19 cellular contexts compared by ENCODE assay signal in the genomic region with DNA sequence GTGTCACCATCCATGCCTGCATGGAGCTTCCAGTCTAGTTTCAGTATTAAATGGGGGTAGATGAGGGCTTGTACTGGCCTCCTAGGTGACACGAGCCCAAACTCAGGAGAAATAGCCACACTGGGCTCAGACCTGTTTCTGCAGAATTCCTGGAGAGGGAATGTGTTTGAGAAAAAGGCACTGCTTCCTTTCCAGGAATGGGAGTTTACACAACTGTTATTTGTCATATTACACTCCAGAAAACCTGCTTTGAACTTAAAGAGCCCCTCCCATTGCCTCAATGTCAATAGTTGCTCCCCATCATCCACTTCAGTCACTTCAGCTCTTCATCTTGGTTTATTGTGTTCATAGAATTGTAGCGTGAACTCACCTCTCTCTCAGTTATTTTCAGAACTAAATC.
DNase-seq lines count a peak whose midpoint lies in the region; ATAC-seq and TF ChIP-seq lines count a peak whose summit lies in the region.
"Had no signal": no experiment of that assay in that cellular context is flagged by ENCODE, and none has a peak within 500 bp of the region (broad histone marks: within the 10 kb centered on the region; RNA-seq: fewer than 3 reads in every experiment).

No MANE protein-coding gene starts in this region.

- DNase-seq in NCI-H1092 treated with DMSO at 0.1 percent for 48 hours (lab: John Stamatoyannopoulos, UW) (peak; percentile 58), NCI-H1092 (lab: John Stamatoyannopoulos, UW) (no peak), GM23338 (ENCODE audit: low spot score) (no peak), NCI-H510A treated with DMSO at 0.1 percent for 48 hours (lab: John Stamatoyannopoulos, UW) (peak; percentile 94), SK-N-SH (no peak)
- no peak for DNase-seq in activated effector memory CD4-positive, alpha-beta T cell treated with Interleukin-2 at 50 U/mL for 16 hours
- DNase-seq: 8988T; CD8-positive, alpha-beta memory T cell; EL; HFFc6; KG1; NCI-H1048; NCI-H226; Peyer's patch; Right ventricle myocardium superior; T-helper 2 cell had no signal

- no peak overlapping the region for H3K4me2 ChIP-seq in GM23338
- no peak overlapping the region for H3K4me2 ChIP-seq in SK-N-SH

- POLR2A ChIA-PET in SK-N-SH (lab: Yijun Ruan, JAX): no interaction called here

- H3F3A ChIP-seq in GM23338 (replicated peaks; ENCODE audit: low read depth) (no peaks in the 10 kb centered on the region), SK-N-SH (replicated peaks; ENCODE audit: insufficient read depth) (no peaks in the 10 kb centered on the region)

- H3K4me3 ChIP-seq in GM23338 (no peak overlapping the region), neuron (ENCODE audit: low read length) (no peak overlapping the region), SK-N-SH (ENCODE audit: low read depth in 2 of 2, low read length in 1 of 2) (no peak overlapping the region)
- H3K4me3 ChIP-seq: BLaER1 treated with 17β-estradiol and CSF1 and Interleukin-3, amounts not matched to agents 10 nM and 100 nM; Peyer's patch had no signal

- no peaks in the 10 kb centered on the region for H3K9me3 Mint-ChIP-seq in GM23338
- H3K9me3 Mint-ChIP-seq: CD8-positive, alpha-beta memory T cell; HFFc6 had no signal

- no peak for TF ChIP-seq EP300 in SK-N-SH (IDR thresholded peaks at IDR 0.05; ENCODE audit: borderline replicate concordance in 1 of 2, low read depth in 1 of 2, low read length in 1 of 2)

- ATAC-seq in GM23338 (no peak), GM21528 (IDR thresholded peaks at IDR 0.05; ENCODE audit: low FRiP score, unreplicated experiment) (no peak)

- no peak overlapping the region for H3K9ac ChIP-seq in SK-N-SH
- H3K9ac ChIP-seq: BLaER1 treated with 17β-estradiol and CSF1 and Interleukin-3, amounts not matched to agents 10 nM and 100 nM had no signal

- H3K4me1 ChIP-seq in GM23338 (ENCODE audit: insufficient read depth): peaks cover 29% of the 10 kb centered on the region
- peaks cover 40% of the 10 kb centered on the region for H3K4me1 ChIP-seq in neuron (ENCODE audit: insufficient read depth, low read length)
- H3K4me1 ChIP-seq in SK-N-SH (ENCODE audit: control insufficient read depth in 1 of 2, insufficient read depth in 2 of 2, low read depth in 1 of 2, low read length in 1 of 2): peaks cover 0 to 21% of the 10 kb centered on the region in 2 experiments; a peak in 2 of 4 replicates
- H3K4me1 ChIP-seq: Peyer's patch had no signal

- H3K27ac Mint-ChIP-seq in GM23338: no peak overlapping the region
- H3K27ac Mint-ChIP-seq: CD8-positive, alpha-beta memory T cell; HFFc6 had no signal

- H3K27me3 ChIP-seq in GM23338 (ENCODE audit: insufficient read depth): no peaks in the 10 kb centered on the region
- no peaks in the 10 kb centered on the region for H3K27me3 ChIP-seq in neuron (ENCODE audit: insufficient read depth, low read length)
- H3K27me3 ChIP-seq in SK-N-SH (ENCODE audit: insufficient read depth): no peaks in the 10 kb centered on the region; the same call in 1 of the 2 replicates
- H3K27me3 ChIP-seq: Peyer's patch had no signal

- H3K36me3 ChIP-seq in GM23338 (ENCODE audit: insufficient read depth) (no peaks in the 10 kb centered on the region), neuron (ENCODE audit: insufficient read depth, low read length) (no peaks in the 10 kb centered on the region), SK-N-SH (replicated peaks in 1 of 2; ENCODE audit: control insufficient read depth in 1 of 2, insufficient read depth in 2 of 2, low read length in 1 of 2) (no peaks in the 10 kb centered on the region)
- H3K36me3 ChIP-seq: BLaER1 treated with 17β-estradiol and CSF1 and Interleukin-3, amounts not matched to agents 10 nM and 100 nM; Peyer's patch had no signal

- H3K4me3 Mint-ChIP-seq in GM23338: no peak overlapping the region
- H3K4me3 Mint-ChIP-seq: CD8-positive, alpha-beta memory T cell; HFFc6 had no signal

- TF ChIP-seq CTCF in GM23338 (conservative IDR thresholded peaks at IDR 0.05; ENCODE audit: low read depth in 2 of 2) (no peak), SK-N-SH (IDR thresholded peaks at IDR 0.05) (no peak)

- H4K20me1 ChIP-seq in GM23338 (replicated peaks; ENCODE audit: insufficient read depth) (no peaks in the 10 kb centered on the region), SK-N-SH (ENCODE audit: insufficient read depth) (no peaks in the 10 kb centered on the region)
- H4K20me1 ChIP-seq: BLaER1 treated with 17β-estradiol and CSF1 and Interleukin-3, amounts not matched to agents 10 nM and 100 nM had no signal

- H3K79me2 ChIP-seq in GM23338 (replicated peaks; ENCODE audit: insufficient read depth): no peaks in the 10 kb centered on the region
- H3K79me2 ChIP-seq in SK-N-SH (ENCODE audit: insufficient read depth): no peaks in the 10 kb centered on the region

- CTCF ChIA-PET in SK-N-SH (lab: Yijun Ruan, JAX): interaction anchor here (0.6 to 0.7 kb wide), 2 partner anchors 33 to 34 kb away, joined by 3 read pairs; no protein-coding TSS in a partner anchor

- no peaks in the 10 kb centered on the region for H3K36me3 Mint-ChIP-seq in GM23338 (ENCODE audit: low read depth)
- H3K36me3 Mint-ChIP-seq: CD8-positive, alpha-beta memory T cell had no signal

- TF ChIP-seq RAD21 in SK-N-SH (IDR thresholded peaks at IDR 0.05; ENCODE audit: low read length): no peak

- H3K9me3 ChIP-seq in neuron (ENCODE audit: low read length): no peaks in the 10 kb centered on the region
- H3K9me3 ChIP-seq in SK-N-SH: no peaks in the 10 kb centered on the region
- H3K9me3 ChIP-seq: BLaER1 treated with 17β-estradiol and CSF1 and Interleukin-3, amounts not matched to agents 10 nM and 100 nM; Peyer's patch had no signal

- peaks cover 56% of the 10 kb centered on the region for H3K4me1 Mint-ChIP-seq in GM23338

- H3K9me2 ChIP-seq in GM23338 (ENCODE audit: insufficient read depth): no peaks in the 10 kb centered on the region
- no peaks in the 10 kb centered on the region for H3K9me2 ChIP-seq in SK-N-SH

- peaks cover 1% of the 10 kb centered on the region for H3K27me3 Mint-ChIP-seq in GM23338 (ENCODE audit: insufficient read depth, low read depth, poor library complexity)

- 34% methylated on average over 2 of the region's 2 CpGs for WGBS in SK-N-SH (ENCODE audit: low lambda C conversion rate)

- H3K27ac ChIP-seq in GM23338 (ENCODE audit: low read depth) (no peak overlapping the region), SK-N-SH (ENCODE audit: low read depth in 2 of 2, low read length in 1 of 2) (no peak overlapping the region)
- H3K27ac ChIP-seq: Peyer's patch had no signal

- H2AFZ ChIP-seq in GM23338 (peak overlapping the region; percentile 69; the same call in 1 of the 2 replicates), neuron (ENCODE audit: low read depth, low read length) (peak overlapping the region; percentile 46), SK-N-SH (ENCODE audit: low read depth) (no peak overlapping the region)

TF ChIP-seq in GM23338, 12 proteins besides CTCF, POLR2A, EP300 and RAD21 (continues in another document):
- TF ChIP-seq, protein P1, sequence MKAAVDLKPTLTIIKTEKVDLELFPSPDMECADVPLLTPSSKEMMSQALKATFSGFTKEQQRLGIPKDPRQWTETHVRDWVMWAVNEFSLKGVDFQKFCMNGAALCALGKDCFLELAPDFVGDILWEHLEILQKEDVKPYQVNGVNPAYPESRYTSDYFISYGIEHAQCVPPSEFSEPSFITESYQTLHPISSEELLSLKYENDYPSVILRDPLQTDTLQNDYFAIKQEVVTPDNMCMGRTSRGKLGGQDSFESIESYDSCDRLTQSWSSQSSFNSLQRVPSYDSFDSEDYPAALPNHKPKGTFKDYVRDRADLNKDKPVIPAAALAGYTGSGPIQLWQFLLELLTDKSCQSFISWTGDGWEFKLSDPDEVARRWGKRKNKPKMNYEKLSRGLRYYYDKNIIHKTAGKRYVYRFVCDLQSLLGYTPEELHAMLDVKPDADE (IDR thresholded peaks at IDR 0.05): no peak
- TF ChIP-seq ZNF114 (CRISPR knock-in tag; IDR thresholded peaks at IDR 0.05) (no peak), EZH2 (IDR thresholded peaks at IDR 0.05; ENCODE audit: low read depth, unreplicated experiment) (no peak), ZNF331 (CRISPR knock-in tag; IDR thresholded peaks at IDR 0.05; ENCODE audit: low read depth) (no peak), EZH2phosphoT487 (IDR thresholded peaks at IDR 0.05; ENCODE audit: unreplicated experiment) (no peak), NANOG (IDR thresholded peaks at IDR 0.05; ENCODE audit: borderline replicate concordance) (no peak)

TF ChIP-seq in SK-N-SH, 30 proteins besides CTCF, POLR2A, EP300 and RAD21 (continues in another document):
- TF ChIP-seq, protein P2, sequence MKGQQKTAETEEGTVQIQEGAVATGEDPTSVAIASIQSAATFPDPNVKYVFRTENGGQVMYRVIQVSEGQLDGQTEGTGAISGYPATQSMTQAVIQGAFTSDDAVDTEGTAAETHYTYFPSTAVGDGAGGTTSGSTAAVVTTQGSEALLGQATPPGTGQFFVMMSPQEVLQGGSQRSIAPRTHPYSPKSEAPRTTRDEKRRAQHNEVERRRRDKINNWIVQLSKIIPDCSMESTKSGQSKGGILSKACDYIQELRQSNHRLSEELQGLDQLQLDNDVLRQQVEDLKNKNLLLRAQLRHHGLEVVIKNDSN (IDR thresholded peaks at IDR 0.05; ENCODE audit: borderline replicate concordance, low read depth): no peak
- no peak for TF ChIP-seq MEF2A (IDR thresholded peaks at IDR 0.05; ENCODE audit: borderline replicate concordance, low read depth)
- TF ChIP-seq, protein P3, sequence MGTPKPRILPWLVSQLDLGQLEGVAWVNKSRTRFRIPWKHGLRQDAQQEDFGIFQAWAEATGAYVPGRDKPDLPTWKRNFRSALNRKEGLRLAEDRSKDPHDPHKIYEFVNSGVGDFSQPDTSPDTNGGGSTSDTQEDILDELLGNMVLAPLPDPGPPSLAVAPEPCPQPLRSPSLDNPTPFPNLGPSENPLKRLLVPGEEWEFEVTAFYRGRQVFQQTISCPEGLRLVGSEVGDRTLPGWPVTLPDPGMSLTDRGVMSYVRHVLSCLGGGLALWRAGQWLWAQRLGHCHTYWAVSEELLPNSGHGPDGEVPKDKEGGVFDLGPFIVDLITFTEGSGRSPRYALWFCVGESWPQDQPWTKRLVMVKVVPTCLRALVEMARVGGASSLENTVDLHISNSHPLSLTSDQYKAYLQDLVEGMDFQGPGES (IDR thresholded peaks at IDR 0.05; ENCODE audit: low read depth, low read length): no peak
- TF ChIP-seq ELF1 (IDR thresholded peaks at IDR 0.05): no peak
- TF ChIP-seq FOXM1 (IDR thresholded peaks at IDR 0.05; ENCODE audit: low read depth): no peak
- no peak for TF ChIP-seq JUND (IDR thresholded peaks at IDR 0.05)
- no peak for TF ChIP-seq NFIC (IDR thresholded peaks at IDR 0.05; ENCODE audit: borderline replicate concordance)
- TF ChIP-seq GABPA (IDR thresholded peaks at IDR 0.05; ENCODE audit: low read depth): no peak

Comparison
In these comparisons a context has a peak if more than half of its experiments do, and no peak if none do; other contexts are left out.
1. DNase-seq: peak in NCI-H1092 treated with DMSO at 0.1 percent for 48 hours (single experiment) and NCI-H510A treated with DMSO at 0.1 percent for 48 hours (single experiment); none in NCI-H1092 (single experiment), GM23338 (single experiment), activated effector memory CD4-positive, alpha-beta T cell treated with Interleukin-2 at 50 U/mL for 16 hours (single experiment) and SK-N-SH (single experiment).